In the genomic region with DNA sequence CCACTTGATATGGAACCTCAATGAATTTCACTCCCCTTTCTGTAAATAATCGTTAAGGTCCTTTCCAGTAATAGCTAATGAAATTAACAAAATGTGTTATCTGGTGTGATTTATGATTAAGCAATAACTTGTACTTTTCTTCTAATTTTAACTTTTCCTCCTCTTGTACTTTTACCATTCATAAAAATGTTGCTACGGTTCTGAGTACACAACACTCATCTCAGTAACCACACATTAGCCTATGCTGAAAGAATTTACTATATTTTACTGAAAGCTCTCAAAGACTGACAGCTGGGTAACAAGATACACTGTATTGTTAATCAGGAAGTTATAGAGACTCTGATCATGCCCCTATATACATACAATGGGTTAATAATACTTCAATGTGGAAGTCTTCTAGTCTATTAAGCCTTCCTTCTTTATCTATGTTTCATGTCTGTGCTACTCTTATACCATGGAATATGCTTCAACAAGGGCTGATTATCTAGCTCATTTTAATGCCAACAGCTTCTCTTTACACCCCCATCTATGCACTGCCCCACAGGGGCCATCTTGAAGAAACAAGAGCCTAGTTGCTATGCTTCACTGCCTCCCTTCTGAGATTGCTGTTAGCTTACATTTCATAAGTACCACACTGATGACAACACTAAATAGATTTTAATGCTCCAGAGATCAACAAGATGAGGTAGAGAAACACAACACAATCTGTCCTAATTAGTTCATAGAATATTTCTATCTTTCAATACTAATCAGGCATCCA, we compare ENCODE assay signal across 16 cellular contexts. TPM values are rescaled to one million over a fixed set of nuclear protein-coding genes. Genes with fewer than 3 reads are reported as not detected.
DNase-seq lines count a peak whose midpoint lies in the region; ATAC-seq and TF ChIP-seq lines count a peak whose summit lies in the region.
"Had no signal": no experiment of that assay in that cellular context is flagged by ENCODE, and none has a peak within 500 bp of the region (broad histone marks: within the 10 kb centered on the region; RNA-seq: fewer than 3 reads in every experiment).

No MANE protein-coding gene starts in this region.

- POLR2A ChIA-PET in CD4-positive, alpha-beta T cell (lab: Charles Lee): interaction anchor here (1.4 kb wide), 1 partner anchor 27 kb away, joined by 3 read pairs; no protein-coding TSS in a partner anchor

- H3K27ac ChIP-seq in lower lobe of right lung: no peak overlapping the region
- no peak overlapping the region for H3K27ac ChIP-seq in CD4-positive, alpha-beta T cell (ENCODE audit: low read depth, low read length)
- H3K27ac ChIP-seq: ovary had no signal

- no peak overlapping the region for H3K4me3 ChIP-seq in lower lobe of right lung
- H3K4me3 ChIP-seq: ovary had no signal

- peaks cover 7% of the 10 kb centered on the region for H3K4me1 Mint-ChIP-seq in CD4-positive, alpha-beta T cell (ENCODE audit: low read depth)

- H3K36me3 ChIP-seq in lower lobe of right lung: no peaks in the 10 kb centered on the region
- H3K36me3 ChIP-seq: ovary had no signal

- no peaks in the 10 kb centered on the region for H3K4me1 ChIP-seq in lower lobe of right lung

- no peaks in the 10 kb centered on the region for H3K27me3 Mint-ChIP-seq in CD4-positive, alpha-beta T cell
- H3K27me3 Mint-ChIP-seq: activated B cell treated with CpG ODN at 0.5 μM for 24 hours had no signal

- DNase-seq in NCI-H2171 (lab: John Stamatoyannopoulos, UW): peak; percentile 0
- DNase-seq in kidney tubule cell (ENCODE audit: low spot score): peak; percentile 11
- no peak for DNase-seq in lower lobe of right lung
- DNase-seq in CD4-positive, alpha-beta T cell: no peak
- DNase-seq: activated B cell treated with CpG ODN at 0.5 μM for 24 hours; activated effector memory CD4-positive, alpha-beta T cell treated with anti-CD3 and anti-CD28 coated beads, Interleukin-2, amount 50 U/mL, for 16 hours; DMS53; Karpas-422; left cardiac atrium; NCI-H1694; ovary; stimulated activated naive CD4-positive, alpha-beta T cell treated with Interleukin-2 at 50 U/mL for 16 hours; T-helper 1 cell had no signal

- H3K36me3 Mint-ChIP-seq in CD4-positive, alpha-beta T cell (ENCODE audit: low read depth): peaks cover 24% of the 10 kb centered on the region

- CTCF ChIA-PET in CD4-positive, alpha-beta T cell (lab: Charles Lee): no interaction called here

- no peak overlapping the region for H3K4me3 Mint-ChIP-seq in CD4-positive, alpha-beta T cell
- H3K4me3 Mint-ChIP-seq: activated B cell treated with CpG ODN at 0.5 μM for 24 hours had no signal

- H3K27me3 ChIP-seq in lower lobe of right lung (ENCODE audit: low read depth): no peaks in the 10 kb centered on the region
- H3K27me3 ChIP-seq in CD4-positive, alpha-beta T cell (ENCODE audit: control insufficient read depth, insufficient read depth, low read length): no peaks in the 10 kb centered on the region
- H3K27me3 ChIP-seq: ovary had no signal

- no peaks in the 10 kb centered on the region for H3K9me3 Mint-ChIP-seq in CD4-positive, alpha-beta T cell
- H3K9me3 Mint-ChIP-seq: activated B cell treated with CpG ODN at 0.5 μM for 24 hours had no signal

- TF ChIP-seq CTCF in lower lobe of right lung (IDR thresholded peaks at IDR 0.05): no peak
- no peak for TF ChIP-seq CTCF in CD4-positive, alpha-beta T cell (IDR thresholded peaks at IDR 0.05)

- ATAC-seq in GM18861 (IDR thresholded peaks at IDR 0.05; ENCODE audit: unreplicated experiment): peak; percentile 73
- peak; percentile 68 for ATAC-seq in HG02840 (IDR thresholded peaks at IDR 0.05; ENCODE audit: low FRiP score, unreplicated experiment)
- ATAC-seq in GM21390 (IDR thresholded peaks at IDR 0.05; ENCODE audit: unreplicated experiment): no peak
- no peak for ATAC-seq in lower lobe of right lung
- ATAC-seq in CD4-positive, alpha-beta T cell (ENCODE audit: poor library complexity): no peak
- ATAC-seq: left cardiac atrium had no signal

- no peaks in the 10 kb centered on the region for H3K9me3 ChIP-seq in lower lobe of right lung
- no peaks in the 10 kb centered on the region for H3K9me3 ChIP-seq in CD4-positive, alpha-beta T cell (ENCODE audit: control insufficient read depth, low read length)
- H3K9me3 ChIP-seq: ovary had no signal

- intact Hi-C loops in lower lobe of right lung (cut with DNase I): no loop called here
- intact Hi-C loops in CD4-positive, alpha-beta T cell (cut with DNase I, micrococcal nuclease): no loop called here

- no peak overlapping the region for H3K27ac Mint-ChIP-seq in CD4-positive, alpha-beta T cell
- H3K27ac Mint-ChIP-seq: activated B cell treated with CpG ODN at 0.5 μM for 24 hours had no signal

RNA-seq across cellular contexts. Expression of gene LAMP2, which starts 39.1 kb away (rescaled TPM):
- total RNA-seq in lower lobe of right lung: 156 TPM
- 10 to 100 TPM; 13.4 to 15.4 TPM for total RNA-seq in CD4-positive, alpha-beta T cell

Comparison
In these comparisons a context has a peak if more than half of its experiments do, and no peak if none do; other contexts are left out.
1. ATAC-seq: peak in GM18861 (single experiment) and HG02840 (single experiment); none in GM21390 (single experiment), lower lobe of right lung (0 of 2) and CD4-positive, alpha-beta T cell (single experiment).
2. DNase-seq: peak in NCI-H2171 (single experiment) and kidney tubule cell (single experiment); none in lower lobe of right lung (single experiment) and CD4-positive, alpha-beta T cell (0 of 10).